ENCODE assay signal across 12 cellular contexts in genomic region chr3:102415553-102415952, GRCh38. TPM values are rescaled to one million over a fixed set of nuclear protein-coding genes. Genes with fewer than 3 reads are reported as not detected.
DNase-seq lines count a peak whose midpoint lies in the region; ATAC-seq and TF ChIP-seq lines count a peak whose summit lies in the region.
"Had no signal": no experiment of that assay in that cellular context is flagged by ENCODE, and none has a peak within 500 bp of the region (broad histone marks: within the 10 kb centered on the region; RNA-seq: fewer than 3 reads in every experiment).

No MANE protein-coding gene starts in this region.

- H3K4me3 ChIP-seq in GM12865 (ENCODE audit: low read depth, low read length) (no peak overlapping the region), lower lobe of right lung (peak overlapping the region; percentile 20), dorsolateral prefrontal cortex (peak overlapping the region in 26 of 59 donors; percentile 3 to 43 (median 18))

- DNase-seq in GM12865 (ENCODE audit: low read depth) (peak; percentile 4), HCEC 1CT (peak; percentile 21), T-helper 17 cell (no peak), lower lobe of right lung (no peak), LoVo (ENCODE audit: low spot score) (no peak), NCI-H510A (lab: John Stamatoyannopoulos, UW) (no peak), dorsolateral prefrontal cortex (no peak)
- DNase-seq: amniotic stem cell, GDM1, naive B cell had no signal

- H3K27me3 ChIP-seq in lower lobe of right lung (ENCODE audit: low read depth): no peaks in the 10 kb centered on the region
- no peaks in the 10 kb centered on the region for H3K27me3 ChIP-seq in dorsolateral prefrontal cortex

- H3K4me3 Mint-ChIP-seq in T-helper 17 cell: peak overlapping the region; percentile 36
- H3K4me3 Mint-ChIP-seq: naive B cell had no signal

- H3K36me3 Mint-ChIP-seq in T-helper 17 cell (ENCODE audit: low read depth): no peaks in the 10 kb centered on the region
- H3K36me3 Mint-ChIP-seq: naive B cell had no signal

- H3K4me1 Mint-ChIP-seq in T-helper 17 cell: peaks cover 4% of the 10 kb centered on the region

- ATAC-seq in T-helper 17 cell: no peak
- no peak for ATAC-seq in lower lobe of right lung
- ATAC-seq in GM21381 (IDR thresholded peaks at IDR 0.05; ENCODE audit: unreplicated experiment): no peak

- no peaks in the 10 kb centered on the region for H3K36me3 ChIP-seq in lower lobe of right lung

- H3K4me1 ChIP-seq in lower lobe of right lung: no peaks in the 10 kb centered on the region

- intact Hi-C loops in lower lobe of right lung (cut with DNase I) (no loop called here), dorsolateral prefrontal cortex (cut with DNase I) (no loop called here)

- H3K27ac Mint-ChIP-seq in T-helper 17 cell: peak overlapping the region; percentile 71
- H3K27ac Mint-ChIP-seq: naive B cell had no signal

- H3K9me3 ChIP-seq in T-helper 17 cell (ENCODE audit: control insufficient read depth, low read length, poor library complexity, severe bottlenecking) (no peaks in the 10 kb centered on the region), lower lobe of right lung (no peaks in the 10 kb centered on the region)

- no peak for TF ChIP-seq CTCF in GM12865 (IDR thresholded peaks at IDR 0.05; ENCODE audit: insufficient read depth, low read depth, low read length, missing control alignments)
- TF ChIP-seq CTCF in lower lobe of right lung (IDR thresholded peaks at IDR 0.05): no peak
- TF ChIP-seq CTCF in dorsolateral prefrontal cortex (IDR thresholded peaks at IDR 0.05 in 54 of 56, conservative IDR thresholded peaks at IDR 0.05 in 2 of 56; ENCODE audit: low read depth in 1 of 56, partially characterized antibody in 56 of 56): no peak

- H3K27me3 Mint-ChIP-seq in T-helper 17 cell: no peaks in the 10 kb centered on the region
- H3K27me3 Mint-ChIP-seq: naive B cell had no signal

- H3K27ac ChIP-seq in lower lobe of right lung (no peak overlapping the region), dorsolateral prefrontal cortex (no peak overlapping the region)

RNA-seq across cellular contexts. Expression of gene ZPLD1, which starts 19.3 kb away (rescaled TPM):
- total RNA-seq in T-helper 17 cell (not detected), lower lobe of right lung (not detected), dorsolateral prefrontal cortex (under 1 TPM in 4 of 120 experiments, not detected in 116; 0.20 to 0.41 (median 0.24) TPM)
- total RNA-seq: NCI-H460 had no signal

Comparison
In these comparisons a context has a peak if more than half of its experiments do, and no peak if none do; other contexts are left out.
1. DNase-seq: peak in GM12865 (single experiment) and HCEC 1CT (single experiment); none in T-helper 17 cell (0 of 3), lower lobe of right lung (single experiment), LoVo (single experiment), NCI-H510A (single experiment) and dorsolateral prefrontal cortex (0 of 10).